In genomic region chr12:39459027-39459434, GRCh38 we compare ENCODE assay signal across 2 cellular contexts.
TF ChIP-seq lines count a peak whose summit lies in the region.

No MANE protein-coding gene starts in this region.

TF ChIP-seq in HepG2, 621 proteins besides CTCF, POLR2A, EP300 and RAD21:
- TF ChIP-seq ZFP82 (CRISPR knock-in tag; IDR thresholded peaks at IDR 0.05; ENCODE audit: borderline replicate concordance), result no peak
- TF ChIP-seq ZNF784 (CRISPR knock-in tag; IDR thresholded peaks at IDR 0.05; ENCODE audit: borderline replicate concordance), result no peak
- no peak for TF ChIP-seq TSC22D2 (CRISPR knock-in tag; IDR thresholded peaks at IDR 0.05; ENCODE audit: borderline replicate concordance)
- TF ChIP-seq TFDP2 (CRISPR knock-in tag; IDR thresholded peaks at IDR 0.05), result no peak
- TF ChIP-seq YY1 (IDR thresholded peaks at IDR 0.05; ENCODE audit: insufficient read depth, insufficient replicate concordance, low read depth, low read length), result no peak
- no peak for TF ChIP-seq ATF7-NPFF (CRISPR knock-in tag; IDR thresholded peaks at IDR 0.05; ENCODE audit: low read depth)
- TF ChIP-seq NBN (conservative IDR thresholded peaks at IDR 0.05), result no peak
- TF ChIP-seq RNF219 (CRISPR knock-in tag; IDR thresholded peaks at IDR 0.05), result no peak
- TF ChIP-seq STAG1 (CRISPR knock-in tag; IDR thresholded peaks at IDR 0.05), result no peak
- no peak for TF ChIP-seq MXI1 (IDR thresholded peaks at IDR 0.05; ENCODE audit: borderline replicate concordance, low read depth, low read length)
- no peak for TF ChIP-seq THAP11 (CRISPR knock-in tag; IDR thresholded peaks at IDR 0.05)
- TF ChIP-seq IKZF1 (IDR thresholded peaks at IDR 0.05), result no peak
- TF ChIP-seq ZNF574 (CRISPR knock-in tag; IDR thresholded peaks at IDR 0.05), result no peak
- no peak for TF ChIP-seq RFXANK (CRISPR knock-in tag; IDR thresholded peaks at IDR 0.05)
- no peak for TF ChIP-seq PHF21A (CRISPR knock-in tag; IDR thresholded peaks at IDR 0.05)
TF ChIP-seq in HepG2: peak in this region for 0.

TF ChIP-seq in K562, 482 proteins besides CTCF, POLR2A, EP300 and RAD21 (continues in another document):
- no peak for TF ChIP-seq ARID3B (CRISPR knock-in tag; IDR thresholded peaks at IDR 0.05; ENCODE audit: borderline replicate concordance)
- TF ChIP-seq NRF1 (conservative IDR thresholded peaks at IDR 0.05 in 1 of 2, IDR thresholded peaks at IDR 0.05 in 1 of 2), result peak; percentile 25 to 38; a peak in 2 of 4 replicates
- no peak for TF ChIP-seq GATAD2A (IDR thresholded peaks at IDR 0.05)
- no peak for TF ChIP-seq HOMEZ (CRISPR knock-in tag; IDR thresholded peaks at IDR 0.05)
- TF ChIP-seq DMBX1 (CRISPR knock-in tag; IDR thresholded peaks at IDR 0.05; ENCODE audit: borderline replicate concordance), result no peak
- no peak for TF ChIP-seq BCLAF1 (IDR thresholded peaks at IDR 0.05; ENCODE audit: borderline replicate concordance in 1 of 2, control insufficient read depth in 1 of 2, low read depth in 2 of 2, low read length in 1 of 2)
- TF ChIP-seq KAT2B (IDR thresholded peaks at IDR 0.05; ENCODE audit: low read depth, low read length), result no peak
- TF ChIP-seq ZBTB1 (CRISPR knock-in tag; IDR thresholded peaks at IDR 0.05; ENCODE audit: borderline replicate concordance, low read depth), result no peak
- no peak for TF ChIP-seq ZNF146 (CRISPR knock-in tag; IDR thresholded peaks at IDR 0.05; ENCODE audit: unreplicated experiment)
- TF ChIP-seq KDM1A (IDR thresholded peaks at IDR 0.05), result no peak
- no peak for TF ChIP-seq CBFA2T3 (IDR thresholded peaks at IDR 0.05)
- TF ChIP-seq NR2F6 (CRISPR knock-in tag; IDR thresholded peaks at IDR 0.05), result no peak
- no peak for TF ChIP-seq LARP7 (IDR thresholded peaks at IDR 0.05)
- no peak for TF ChIP-seq ZNF444 (CRISPR knock-in tag; IDR thresholded peaks at IDR 0.05)
- peak; percentile 37; the same call in 1 of the 2 replicates for TF ChIP-seq EHMT2 (IDR thresholded peaks at IDR 0.05)
- no peak for TF ChIP-seq ZMIZ1 (IDR thresholded peaks at IDR 0.05; ENCODE audit: low read depth in 2 of 2, low read length in 2 of 2)
- no peak for TF ChIP-seq CHAMP1 (IDR thresholded peaks at IDR 0.05)
- no peak for TF ChIP-seq MNT (conservative IDR thresholded peaks at IDR 0.05)
- TF ChIP-seq PCBP1 (IDR thresholded peaks at IDR 0.05; ENCODE audit: low read depth, low read length, poor library complexity, severe bottlenecking), result no peak
- TF ChIP-seq POLR2H (tag; IDR thresholded peaks at IDR 0.05; ENCODE audit: low read depth), result no peak
- TF ChIP-seq NONO (IDR thresholded peaks at IDR 0.05; ENCODE audit: low read depth in 2 of 2, low read length in 1 of 2), result no peak
- TF ChIP-seq NFE2L1 (tag; IDR thresholded peaks at IDR 0.05; ENCODE audit: borderline replicate concordance, low read depth), result no peak
- TF ChIP-seq REST (CRISPR knock-in tag; IDR thresholded peaks at IDR 0.05; ENCODE audit: low read depth), result no peak
- TF ChIP-seq NUFIP1 (IDR thresholded peaks at IDR 0.05; ENCODE audit: partially characterized antibody), result no peak
- no peak for TF ChIP-seq ZFP36 (IDR thresholded peaks at IDR 0.05; ENCODE audit: low read depth, low read length, partially characterized antibody)
- peak; percentile 33; the same call in 1 of the 2 replicates for TF ChIP-seq FOSL1 (tag; conservative IDR thresholded peaks at IDR 0.05)
- TF ChIP-seq ZNF395 (CRISPR knock-in tag; IDR thresholded peaks at IDR 0.05), result peak; percentile 71; the same call in 1 of the 2 replicates
- TF ChIP-seq ZNF232 (CRISPR knock-in tag; IDR thresholded peaks at IDR 0.05), result no peak
- no peak for TF ChIP-seq SPI1 (IDR thresholded peaks at IDR 0.05; ENCODE audit: borderline replicate concordance, low read depth, low read length)
- TF ChIP-seq HBP1 (CRISPR knock-in tag; IDR thresholded peaks at IDR 0.05), result no peak
- no peak for TF ChIP-seq SNIP1 (IDR thresholded peaks at IDR 0.05; ENCODE audit: low read depth)
- TF ChIP-seq ZC3H11A (IDR thresholded peaks at IDR 0.05; ENCODE audit: low read depth, low read length), result no peak
